24 cellular contexts compared by ENCODE assay signal in genomic region chr17:82879241-82879640, GRCh38. TPM values are rescaled to one million over a fixed set of nuclear protein-coding genes. Genes with fewer than 3 reads are reported as not detected.
DNase-seq lines count a peak whose midpoint lies in the region; ATAC-seq and TF ChIP-seq lines count a peak whose summit lies in the region.
"Had no signal": no experiment of that assay in that cellular context is flagged by ENCODE, and none has a peak within 500 bp of the region (broad histone marks: within the 10 kb centered on the region; RNA-seq: fewer than 3 reads in every experiment).

No MANE protein-coding gene starts in this region.

- H3K9me3 ChIP-seq in CD4-positive, alpha-beta memory T cell (ENCODE audit: control insufficient read depth in 1 of 2, low read length in 2 of 2): no peaks in the 10 kb centered on the region
- H3K9me3 ChIP-seq in H9 (ENCODE audit: control insufficient read depth, low read depth, low read length): no peaks in the 10 kb centered on the region
- peaks cover 6% of the 10 kb centered on the region for H3K9me3 ChIP-seq in trophoblast cell (ENCODE audit: insufficient read depth, low read depth, low read length)
- H3K9me3 ChIP-seq: body of pancreas, colonic mucosa, neutrophil, psoas muscle, suprapubic skin had no signal

- H2AK5ac ChIP-seq in H9 (ENCODE audit: insufficient read length, low read length): no peak overlapping the region
- no peak overlapping the region for H2AK5ac ChIP-seq in trophoblast cell (ENCODE audit: low read length)

- no peak overlapping the region for H4K12ac ChIP-seq in trophoblast cell (ENCODE audit: low read depth, low read length)

- TF ChIP-seq CTCF in H9 (conservative IDR thresholded peaks at IDR 0.05): no peak
- TF ChIP-seq CTCF in glutamatergic neuron (IDR thresholded peaks at IDR 0.05; ENCODE audit: partially characterized antibody, unreplicated experiment): no peak

- H3K79me1 ChIP-seq in H9 (ENCODE audit: insufficient read depth, low read depth, low read length, poor library complexity, severe bottlenecking) (no peaks in the 10 kb centered on the region), trophoblast cell (ENCODE audit: low read length) (peaks cover 27% of the 10 kb centered on the region)

- peak overlapping the region; percentile 29 for H4K5ac ChIP-seq in H9 (ENCODE audit: insufficient read length, low read depth, low read length)

- DNase-seq in CD4-positive, alpha-beta memory T cell: no peak
- DNase-seq in H9 (no peak), glutamatergic neuron (no peak), trophoblast cell (no peak), glomerular visceral epithelial cell (ENCODE audit: extremely low spot score) (no peak), DMS 273 treated with DMSO at 0.1 percent for 48 hours (lab: John Stamatoyannopoulos, UW) (no peak)
- DNase-seq in activated CD8-positive, alpha-beta memory T cell treated with anti-CD3 and anti-CD28 coated beads, Interleukin-2, amount 10 ng/mL, durations not matched to agents 7 days and 5 days: no peak
- DNase-seq: activated CD4-positive, alpha-beta T cell treated with anti-CD3 and anti-CD28 coated beads for 1 hour; activated CD8-positive, alpha-beta memory T cell treated with anti-CD3 and anti-CD28 coated beads for 24 hours; activated naive CD8-positive, alpha-beta T cell treated with anti-CD3 and anti-CD28 coated beads, Interleukin-2, amount 10 ng/mL, durations not matched to agents 7 days and 5 days; activated T-cell treated with anti-CD3 and anti-CD28 coated beads, Interleukin-2, amount 50 U/mL, for 48 hours; colonic mucosa; NCI-H1092; NCI-H2029; SIG-M5 had no signal

- no peak overlapping the region for H3K4ac ChIP-seq in H9 (ENCODE audit: low read depth, low read length)
- H3K4ac ChIP-seq in trophoblast cell (ENCODE audit: low read depth, low read length): no peak overlapping the region

- H4K8ac ChIP-seq in H9 (replicated peaks; ENCODE audit: insufficient read length, low read depth, low read length) (no peak overlapping the region), trophoblast cell (ENCODE audit: low read depth, low read length) (no peak overlapping the region)

- no peak overlapping the region for H2BK12ac ChIP-seq in H9 (ENCODE audit: insufficient read length, low read depth, low read length)
- peak overlapping the region; percentile 19 for H2BK12ac ChIP-seq in trophoblast cell (ENCODE audit: low read length)

- H4K91ac ChIP-seq in H9 (ENCODE audit: insufficient read length, low read depth, low read length) (no peak overlapping the region), trophoblast cell (ENCODE audit: low read depth, low read length) (peak overlapping the region; percentile 9)

- CTCF ChIA-PET in CD4-positive, alpha-beta memory T cell (lab: Charles Lee; ENCODE audit: partially characterized antibody): interaction anchor here (0.8 kb wide), 1 partner anchor 13 kb away, joined by 3 read pairs; no protein-coding TSS in a partner anchor
- CTCF ChIA-PET in activated CD8-positive, alpha-beta memory T cell treated with anti-CD3 and anti-CD28 coated beads, Interleukin-2, amount 10 ng/mL, durations not matched to agents 7 days and 5 days (lab: Charles Lee): interaction anchor here (0.9 kb wide), 1 partner anchor 97 kb away, joined by 3 read pairs; no protein-coding TSS in a partner anchor

- no peak overlapping the region for H3T11ph ChIP-seq in H9 (ENCODE audit: low read length)

- peak overlapping the region in 1 of 8 donors; percentile 43 for H3K4me3 Mint-ChIP-seq in CD4-positive, alpha-beta memory T cell
- H3K4me3 Mint-ChIP-seq in H9 (no peak overlapping the region), glutamatergic neuron (ENCODE audit: unreplicated experiment) (no peak overlapping the region)
- no peak overlapping the region for H3K4me3 Mint-ChIP-seq in activated CD8-positive, alpha-beta memory T cell treated with anti-CD3 and anti-CD28 coated beads, Interleukin-2, amount 10 ng/mL, durations not matched to agents 7 days and 5 days

- no peaks in the 10 kb centered on the region for H3K9me3 Mint-ChIP-seq in CD4-positive, alpha-beta memory T cell
- H3K9me3 Mint-ChIP-seq in H9 (no peaks in the 10 kb centered on the region), glutamatergic neuron (ENCODE audit: unreplicated experiment) (peaks cover 14% of the 10 kb centered on the region)
- H3K9me3 Mint-ChIP-seq in activated CD8-positive, alpha-beta memory T cell treated with anti-CD3 and anti-CD28 coated beads, Interleukin-2, amount 10 ng/mL, durations not matched to agents 7 days and 5 days (ENCODE audit: low read depth): no peaks in the 10 kb centered on the region
- H3K9me3 Mint-ChIP-seq: activated naive CD8-positive, alpha-beta T cell treated with anti-CD3 and anti-CD28 coated beads, Interleukin-2, amount 10 ng/mL, durations not matched to agents 7 days and 5 days had no signal

- H3K18ac ChIP-seq in H9 (ENCODE audit: insufficient read length, low read depth, low read length): no peak overlapping the region
- H3K18ac ChIP-seq in trophoblast cell (ENCODE audit: low read length): peak overlapping the region; percentile 21

- WGBS in H9 (ENCODE audit: extremely low coverage, insufficient read length, low lambda C conversion rate): no CpG with 5 or more reads among the region's 15 CpGs
- no CpG with 5 or more reads among the region's 15 CpGs for WGBS in trophoblast cell (ENCODE audit: extremely low coverage, insufficient coverage, insufficient read length)

- no peak overlapping the region for H2BK15ac ChIP-seq in H9 (ENCODE audit: low read depth, low read length)

- H2BK120ac ChIP-seq in H9 (ENCODE audit: low read depth, low read length, poor library complexity, severe bottlenecking): no peak overlapping the region
- H2BK120ac ChIP-seq in trophoblast cell (ENCODE audit: insufficient read depth, low read length, poor library complexity): peak overlapping the region; percentile 8

- no peaks in the 10 kb centered on the region; the same call in 1 of the 2 replicates for H3K79me2 ChIP-seq in H9 (ENCODE audit: insufficient read depth, low read length)
- H3K79me2 ChIP-seq in trophoblast cell (ENCODE audit: control insufficient read depth, insufficient read depth, low read length, poor library complexity): peaks cover 8% of the 10 kb centered on the region

- H3K56ac ChIP-seq in H9 (ENCODE audit: insufficient read length, low read depth, low read length): no peak overlapping the region

- intact Hi-C loops in CD4-positive, alpha-beta memory T cell (cut with micrococcal nuclease): no loop called here

- H2BK5ac ChIP-seq in H9 (ENCODE audit: insufficient read length, low read length): peak overlapping the region; percentile 29
- H2BK5ac ChIP-seq in trophoblast cell (ENCODE audit: low read depth, low read length, poor library complexity): no peak overlapping the region

- POLR2A ChIA-PET in CD4-positive, alpha-beta memory T cell (lab: Charles Lee; ENCODE audit: partially characterized antibody): interaction anchor here (7.3 kb wide), 1 partner anchor 13 kb away, joined by 39 read pairs; no protein-coding TSS in a partner anchor

- no peaks in the 10 kb centered on the region for H3K36me3 ChIP-seq in CD4-positive, alpha-beta memory T cell (ENCODE audit: insufficient read depth, low read length)
- H3K36me3 ChIP-seq in trophoblast cell (ENCODE audit: control insufficient read depth in 1 of 2, insufficient read depth in 2 of 2, low read length in 2 of 2): peaks cover 0 to 4% of the 10 kb centered on the region in 2 experiments
- H3K36me3 ChIP-seq: colonic mucosa, neutrophil, suprapubic skin had no signal

- peaks cover 4% of the 10 kb centered on the region for H4K20me1 ChIP-seq in H9 (ENCODE audit: control insufficient read depth, insufficient read depth, insufficient read length)

- H3K23ac ChIP-seq in H9 (ENCODE audit: insufficient read length, low read depth, low read length) (no peak overlapping the region), trophoblast cell (ENCODE audit: low read length) (no peak overlapping the region)

- H3K4me2 ChIP-seq in H9 (ENCODE audit: insufficient read depth, insufficient read length, low read length) (no peak overlapping the region), trophoblast cell (ENCODE audit: low read length) (no peak overlapping the region)

- no peaks in the 10 kb centered on the region for H3K27me3 Mint-ChIP-seq in CD4-positive, alpha-beta memory T cell
- H3K27me3 Mint-ChIP-seq in H9 (ENCODE audit: low read depth) (no peaks in the 10 kb centered on the region), glutamatergic neuron (ENCODE audit: unreplicated experiment) (peaks cover 12% of the 10 kb centered on the region)
- H3K27me3 Mint-ChIP-seq in activated CD8-positive, alpha-beta memory T cell treated with anti-CD3 and anti-CD28 coated beads, Interleukin-2, amount 10 ng/mL, durations not matched to agents 7 days and 5 days: no peaks in the 10 kb centered on the region
- H3K27me3 Mint-ChIP-seq: activated naive CD8-positive, alpha-beta T cell treated with anti-CD3 and anti-CD28 coated beads, Interleukin-2, amount 10 ng/mL, durations not matched to agents 7 days and 5 days had no signal

- H3K27ac ChIP-seq in CD4-positive, alpha-beta memory T cell (ENCODE audit: low read depth, low read length): no peak overlapping the region
- H3K27ac ChIP-seq in H9 (ENCODE audit: insufficient read length, low read depth, low read length) (no peak overlapping the region), trophoblast cell (ENCODE audit: low read depth, low read length) (no peak overlapping the region)
- H3K27ac ChIP-seq: body of pancreas, colonic mucosa, psoas muscle had no signal

- H3K14ac ChIP-seq in H9 (ENCODE audit: insufficient read depth, low read length) (no peak overlapping the region; the same call in 1 of the 2 replicates), trophoblast cell (ENCODE audit: low read length) (no peak overlapping the region)

- no peak overlapping the region for H3K9ac ChIP-seq in H9 (ENCODE audit: extremely low read depth, insufficient read length, low read length)
- H3K9ac ChIP-seq in trophoblast cell (ENCODE audit: low read length): no peak overlapping the region

- H3K4me3 ChIP-seq in CD4-positive, alpha-beta memory T cell (ENCODE audit: low read length in 2 of 2): no peak overlapping the region
- H3K4me3 ChIP-seq in trophoblast cell (ENCODE audit: low read depth, low read length): no peak overlapping the region
- H3K4me3 ChIP-seq: body of pancreas, colonic mucosa, psoas muscle, suprapubic skin had no signal

- no peak for ATAC-seq in activated CD8-positive, alpha-beta memory T cell treated with anti-CD3 and anti-CD28 coated beads, Interleukin-2, amount 10 ng/mL, durations not matched to agents 7 days and 5 days
- ATAC-seq: body of pancreas, psoas muscle had no signal

- H2BK20ac ChIP-seq in H9 (ENCODE audit: low read depth, low read length, poor library complexity, severe bottlenecking): no peak overlapping the region

- peaks cover 11 to 15% of the 10 kb centered on the region in 2 donors for H3K36me3 Mint-ChIP-seq in CD4-positive, alpha-beta memory T cell
- H3K36me3 Mint-ChIP-seq in H9 (ENCODE audit: insufficient read depth in 1 of 3, low read depth in 3 of 3) (peaks cover 11 to 22% (median 17%) of the 10 kb centered on the region in 3 experiments), glutamatergic neuron (ENCODE audit: unreplicated experiment) (peaks cover 10% of the 10 kb centered on the region)
- peaks cover 13% of the 10 kb centered on the region for H3K36me3 Mint-ChIP-seq in activated CD8-positive, alpha-beta memory T cell treated with anti-CD3 and anti-CD28 coated beads, Interleukin-2, amount 10 ng/mL, durations not matched to agents 7 days and 5 days

- peaks cover 34 to 75% (median 50%) of the 10 kb centered on the region in 4 donors for H3K4me1 Mint-ChIP-seq in CD4-positive, alpha-beta memory T cell
- H3K4me1 Mint-ChIP-seq in H9 (peaks cover 29 to 41% of the 10 kb centered on the region in 2 experiments), glutamatergic neuron (ENCODE audit: low read depth, unreplicated experiment) (peaks cover 40% of the 10 kb centered on the region)
- peaks cover 64% of the 10 kb centered on the region for H3K4me1 Mint-ChIP-seq in activated CD8-positive, alpha-beta memory T cell treated with anti-CD3 and anti-CD28 coated beads, Interleukin-2, amount 10 ng/mL, durations not matched to agents 7 days and 5 days

- H3K4me1 ChIP-seq in CD4-positive, alpha-beta memory T cell (ENCODE audit: insufficient read depth, low read length): peaks cover 42% of the 10 kb centered on the region
- no peaks in the 10 kb centered on the region for H3K4me1 ChIP-seq in H9 (ENCODE audit: insufficient read depth, low read length)
- peaks cover 41 to 48% of the 10 kb centered on the region in 2 experiments for H3K4me1 ChIP-seq in trophoblast cell (ENCODE audit: control insufficient read depth in 1 of 2, insufficient read depth in 2 of 2, low read length in 2 of 2)

- H2AFZ ChIP-seq in H9 (ENCODE audit: low read length) (no peak overlapping the region), trophoblast cell (ENCODE audit: insufficient read depth, low read length, poor library complexity) (no peak overlapping the region)

- no peaks in the 10 kb centered on the region for H3K27me3 ChIP-seq in CD4-positive, alpha-beta memory T cell (ENCODE audit: insufficient read depth, low read length)
- H3K27me3 ChIP-seq in H9 (ENCODE audit: insufficient read depth, low read length) (no peaks in the 10 kb centered on the region), trophoblast cell (ENCODE audit: insufficient read depth, low read length) (no peaks in the 10 kb centered on the region)
- H3K27me3 ChIP-seq: body of pancreas, colonic mucosa, neutrophil, suprapubic skin had no signal

- no peaks in the 10 kb centered on the region for H3K23me2 ChIP-seq in H9 (ENCODE audit: insufficient read length, low read depth, low read length, poor library complexity, severe bottlenecking)

- H3K27ac Mint-ChIP-seq in CD4-positive, alpha-beta memory T cell: peak overlapping the region in 4 of 7 donors; percentile 11 to 77 (median 70)
- H3K27ac Mint-ChIP-seq in H9 (peak overlapping the region in 1 of 3 experiments; percentile 93; a peak in 2 of 7 replicates), glutamatergic neuron (ENCODE audit: unreplicated experiment) (peak overlapping the region; percentile 40)
- H3K27ac Mint-ChIP-seq in activated CD8-positive, alpha-beta memory T cell treated with anti-CD3 and anti-CD28 coated beads, Interleukin-2, amount 10 ng/mL, durations not matched to agents 7 days and 5 days: no peak overlapping the region

RNA-seq across cellular contexts. Expression of gene ZNF750, which starts 39.4 kb away (rescaled TPM):
- not detected for total RNA-seq in CD4-positive, alpha-beta memory T cell
- polyA plus RNA-seq in CD4-positive, alpha-beta memory T cell: not detected
- total RNA-seq in H9 (2021) (0.09 TPM in 1 of 2 replicates, not detected in the other), glutamatergic neuron (ENCODE audit: unreplicated experiment) (1.4 TPM)
- polyA plus RNA-seq in trophoblast cell (2013): 28.8 and 29.8 TPM in 2 replicates
- total RNA-seq in activated CD8-positive, alpha-beta memory T cell treated with anti-CD3 and anti-CD28 coated beads, Interleukin-2, amount 10 ng/mL, durations not matched to agents 7 days and 5 days: not detected
- total RNA-seq: activated naive CD8-positive, alpha-beta T cell treated with anti-CD3 and anti-CD28 coated beads, Interleukin-2, amount 10 ng/mL, durations not matched to agents 7 days and 5 days; body of pancreas; colonic mucosa; G401; H4; LHCN-M2; OCI-LY7; skeletal muscle tissue had no signal
